Comparison of ENCODE assay signal across 8 cellular contexts in the genomic region with DNA sequence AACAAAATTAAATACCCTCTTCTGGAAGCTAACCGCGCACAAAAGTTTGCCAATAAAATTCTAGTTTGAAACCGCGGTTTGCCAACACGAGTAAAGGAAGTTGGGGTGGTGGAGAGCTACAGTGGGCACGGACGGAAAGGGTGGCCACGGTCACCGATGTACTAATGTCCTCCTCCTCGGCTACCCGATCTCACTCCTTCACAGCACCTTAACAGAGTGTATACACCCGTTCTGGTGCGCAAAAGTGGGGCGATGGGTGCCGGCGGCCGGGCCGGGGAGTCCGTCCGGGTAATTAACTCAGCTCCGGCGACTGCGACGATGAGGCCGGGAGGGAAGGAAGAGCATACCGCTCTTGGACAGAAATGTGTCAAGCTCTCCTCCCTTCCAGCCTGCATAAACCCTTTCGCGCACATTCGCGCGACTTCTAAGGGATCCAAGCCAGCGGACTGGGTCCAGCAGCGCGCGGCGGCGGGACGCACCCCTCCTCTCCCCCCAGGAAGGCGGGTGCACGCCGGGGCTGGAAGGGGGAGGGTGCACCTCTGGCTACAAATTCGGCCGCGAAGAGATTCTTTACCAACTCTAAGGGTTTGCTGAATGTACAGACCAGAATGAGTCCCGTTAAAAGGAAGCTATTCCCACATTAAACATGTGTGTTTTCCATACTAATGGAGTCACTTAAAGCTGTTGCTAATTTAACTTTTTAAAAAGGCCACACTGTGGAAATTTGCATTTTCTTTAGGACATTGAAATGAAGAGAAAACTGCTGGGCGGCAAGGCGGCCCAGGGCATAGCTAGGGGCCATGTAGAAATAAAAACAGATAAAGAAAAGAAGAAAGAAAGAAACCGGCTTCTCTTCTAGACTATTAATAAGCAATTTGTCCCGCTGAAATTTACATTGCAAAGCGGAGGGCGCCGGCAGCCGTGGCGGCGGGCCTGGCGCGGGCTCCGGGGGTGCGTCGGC. TPM values are rescaled to one million over a fixed set of nuclear protein-coding genes. Genes with fewer than 3 reads are reported as not detected.
A peak's percentile ranks its signal among the peaks of the same experiment; 100 is the strongest.
DNase-seq lines count a peak whose midpoint lies in the region; ATAC-seq and TF ChIP-seq lines count a peak whose summit lies in the region.

No MANE protein-coding gene starts in this region.

- POLR2A ChIA-PET in activated CD4-positive, alpha-beta memory T cell treated with anti-CD3 and anti-CD28 coated beads for 36 hours (lab: Charles Lee), result interaction anchor here (0.7 kb wide), 1 partner anchor 139 kb away, joined by 4 read pairs; no protein-coding TSS in a partner anchor

- H3K4me3 Mint-ChIP-seq in activated CD4-positive, alpha-beta memory T cell treated with anti-CD3 and anti-CD28 coated beads for 36 hours, result peak overlapping the region; percentile 53
- H3K4me3 Mint-ChIP-seq in memory B cell, result no peak overlapping the region

- H3K9me3 ChIP-seq in heart right ventricle (no peaks in the 10 kb centered on the region), transverse colon (no peaks in the 10 kb centered on the region)

- in situ Hi-C loops in transverse colon (cut with MboI; ENCODE audit: low pct_ligation_motif_present in 1 of 4, low pct_unique_long_range_greater_than_20kb in 1 of 4, low sequenced_read_pairs in 3 of 4), result loop anchor here in 2 of 4 donors (10.0 kb wide), 1 partner anchor 936 kb away; no protein-coding TSS in a partner anchor

- H3K27ac ChIP-seq in heart right ventricle (no peak overlapping the region), transverse colon (no peak overlapping the region)

- intact Hi-C loops in heart right ventricle (cut with DNase I) (loop anchor here in 8 of 10 donors (1.0 to 10.0 kb wide), 13 partner anchors 142 to 1756 kb away; a partner anchor contains a TSS), left cardiac atrium (cut with DNase I) (loop anchor here (2.0 to 10.0 kb wide), 3 partner anchors 938 to 1706 kb away; no protein-coding TSS in a partner anchor), transverse colon (cut with DNase I; ENCODE audit: low total_unique reads) (loop anchor here (5.0 kb wide), 1 partner anchor 1758 kb away; no protein-coding TSS in a partner anchor)
- intact Hi-C loops in activated CD4-positive, alpha-beta memory T cell treated with anti-CD3 and anti-CD28 coated beads for 36 hours (cut with micrococcal nuclease), result loop anchor here (2.0 to 5.0 kb wide), 5 partner anchors 156 to 1958 kb away; no protein-coding TSS in a partner anchor

- DNase-seq in heart right ventricle, result peak in 1 of 2 donors; percentile 25
- no peak for DNase-seq in left cardiac atrium
- no peak for DNase-seq in activated CD4-positive, alpha-beta memory T cell treated with anti-CD3 and anti-CD28 coated beads for 36 hours
- DNase-seq in memory B cell (ENCODE audit: low spot score in 2 of 2), result no peak
- no peak for DNase-seq in transverse colon
- DNase-seq in OCI-M1 (lab: John Stamatoyannopoulos, UW), result no peak

- no peaks in the 10 kb centered on the region for H3K36me3 ChIP-seq in heart right ventricle
- H3K36me3 ChIP-seq in transverse colon, result no peaks in the 10 kb centered on the region

- no peaks in the 10 kb centered on the region for H3K9me3 Mint-ChIP-seq in activated CD4-positive, alpha-beta memory T cell treated with anti-CD3 and anti-CD28 coated beads for 36 hours
- H3K9me3 Mint-ChIP-seq in memory B cell, result no peaks in the 10 kb centered on the region

- TF ChIP-seq EP300 in transverse colon (IDR thresholded peaks at IDR 0.05; ENCODE audit: low read depth), result no peak

- H3K36me3 Mint-ChIP-seq in activated CD4-positive, alpha-beta memory T cell treated with anti-CD3 and anti-CD28 coated beads for 36 hours, result peaks cover 2% of the 10 kb centered on the region
- H3K36me3 Mint-ChIP-seq in memory B cell, result no peaks in the 10 kb centered on the region

- H3K27me3 Mint-ChIP-seq in activated CD4-positive, alpha-beta memory T cell treated with anti-CD3 and anti-CD28 coated beads for 36 hours, result peaks cover 69% of the 10 kb centered on the region
- H3K27me3 Mint-ChIP-seq in memory B cell, result peaks cover 19% of the 10 kb centered on the region

- TF ChIP-seq POLR2A in transverse colon (IDR thresholded peaks at IDR 0.05), result no peak

- H3K4me1 ChIP-seq in heart right ventricle, result peaks cover 0 to 42% (median 34%) of the 10 kb centered on the region in 9 donors
- H3K4me1 ChIP-seq in transverse colon, result peaks cover 4 to 37% (median 17%) of the 10 kb centered on the region in 4 donors

- H3K4me3 ChIP-seq in heart right ventricle, result peak overlapping the region; percentile 21 to 69 (median 51)
- H3K4me3 ChIP-seq in transverse colon, result peak overlapping the region in 3 of 4 donors; percentile 14 to 34 (median 17)

- H3K27me3 ChIP-seq in heart right ventricle, result peaks cover 8 to 98% (median 92%) of the 10 kb centered on the region in 7 donors
- peaks cover 98% of the 10 kb centered on the region for H3K27me3 ChIP-seq in transverse colon

- whole genome bisulfite sequencing in heart right ventricle, 2 donors, result 1 to 2% methylated on average over 60 of the region's 60 CpGs
- 11% methylated on average over 7 to 59 of the region's 60 CpGs for WGBS in transverse colon (ENCODE audit: low coverage in 1 of 2), 2 donors

- ATAC-seq in heart right ventricle (peak in 1 of 8 donors; percentile 11), left cardiac atrium (no peak), memory B cell (ENCODE audit: low read depth) (no peak), HG03196 (IDR thresholded peaks at IDR 0.05; ENCODE audit: unreplicated experiment) (no peak), GM21390 (IDR thresholded peaks at IDR 0.05; ENCODE audit: unreplicated experiment) (no peak)

- no peak for TF ChIP-seq CTCF in heart right ventricle (IDR thresholded peaks at IDR 0.05)
- TF ChIP-seq CTCF in transverse colon (IDR thresholded peaks at IDR 0.05), result no peak

- peak overlapping the region; percentile 28 for H3K27ac Mint-ChIP-seq in activated CD4-positive, alpha-beta memory T cell treated with anti-CD3 and anti-CD28 coated beads for 36 hours
- peak overlapping the region; percentile 42 for H3K27ac Mint-ChIP-seq in memory B cell

- CTCF ChIA-PET in activated CD4-positive, alpha-beta memory T cell treated with anti-CD3 and anti-CD28 coated beads for 36 hours (lab: Charles Lee), result interaction anchor here (0.6 to 1.9 kb wide), 13 partner anchors 9 to 939 kb away, joined by 3 to 8 read pairs (median 3); a partner anchor contains a TSS

- H3K4me1 Mint-ChIP-seq in activated CD4-positive, alpha-beta memory T cell treated with anti-CD3 and anti-CD28 coated beads for 36 hours (ENCODE audit: low read depth), result peaks cover 16% of the 10 kb centered on the region
- peaks cover 3% of the 10 kb centered on the region for H3K4me1 Mint-ChIP-seq in memory B cell

RNA-seq across cellular contexts. Expression of a gene that starts 6.6 kb away (rescaled TPM):
- total RNA-seq in heart right ventricle, result 10 to 100 TPM in 1 of 10 donors, 1 to 10 TPM in 9; 4.3 to 12.2 (median 5.6) TPM
- 10 to 100 TPM in 1 of 2 donors, 1 to 10 TPM in 1; 3.9 to 10.7 TPM for polyA plus RNA-seq in heart right ventricle
- total RNA-seq in left cardiac atrium, result 10 to 100 TPM in 1 of 2 donors, 1 to 10 TPM in 1; 6.0 to 10.1 TPM
- not detected for total RNA-seq in activated CD4-positive, alpha-beta memory T cell treated with anti-CD3 and anti-CD28 coated beads for 36 hours
- 1 to 10 TPM in 2 of 4 donors, under 1 TPM in 2; 0.37 to 6.6 (median 1.0) TPM for total RNA-seq in transverse colon
